ENCODE assay signal across 9 cellular contexts in genomic region chr6:155188707-155189496, GRCh38.
A peak's percentile ranks its signal among the peaks of the same experiment; 100 is the strongest.
DNase-seq lines count a peak whose midpoint lies in the region; ATAC-seq and TF ChIP-seq lines count a peak whose summit lies in the region.
"Had no signal": no experiment of that assay in that cellular context is flagged by ENCODE, and none has a peak within 500 bp of the region (broad histone marks: within the 10 kb centered on the region; RNA-seq: fewer than 3 reads in every experiment).

No MANE protein-coding gene starts in this region.

- H3K36me3 ChIP-seq in OCI-LY3 (replicated peaks; ENCODE audit: low read depth, low read length) (no peaks in the 10 kb centered on the region), duodenal mucosa (ENCODE audit: control insufficient read depth in 1 of 2, insufficient read depth in 2 of 2, low read length in 2 of 2) (peaks cover 0 to 4% of the 10 kb centered on the region in 2 donors), prostate gland (no peaks in the 10 kb centered on the region)

- no peak overlapping the region for H3K27ac ChIP-seq in OCI-LY3 (ENCODE audit: low read length)
- peak overlapping the region; percentile 39 for H3K27ac ChIP-seq in duodenal mucosa (ENCODE audit: low read depth, low read length)
- peak overlapping the region; percentile 65 to 73 for H3K27ac ChIP-seq in prostate gland

- peak overlapping the region; percentile 12; the same call in 1 of the 2 replicates for H3K4me3 ChIP-seq in OCI-LY3 (ENCODE audit: low read length)
- peak overlapping the region in 1 of 2 donors; percentile 28 for H3K4me3 ChIP-seq in duodenal mucosa (ENCODE audit: low read depth in 1 of 2, low read length in 2 of 2)
- no peak overlapping the region for H3K4me3 ChIP-seq in prostate gland

- intact Hi-C loops in prostate gland (cut with DNase I) = no loop called here

- H3K27me3 ChIP-seq in OCI-LY3 (ENCODE audit: low read depth, low read length) (no peaks in the 10 kb centered on the region), duodenal mucosa (ENCODE audit: control insufficient read depth in 1 of 2, insufficient read depth in 2 of 2, low read length in 2 of 2) (no peaks in the 10 kb centered on the region), prostate gland (replicated peaks; ENCODE audit: insufficient read depth) (no peaks in the 10 kb centered on the region)

- peak overlapping the region; percentile 22 for H3K4me2 ChIP-seq in OCI-LY3 (ENCODE audit: low read length)

- H3K4me1 ChIP-seq in OCI-LY3 (ENCODE audit: low read length) (peaks cover 40% of the 10 kb centered on the region), duodenal mucosa (ENCODE audit: control insufficient read depth in 1 of 2, insufficient read depth in 2 of 2, low read length in 2 of 2) (peaks cover 6 to 11% of the 10 kb centered on the region in 2 donors), prostate gland (replicated peaks) (peaks cover 9% of the 10 kb centered on the region)

- ATAC-seq in HG02981 (IDR thresholded peaks at IDR 0.05; ENCODE audit: unreplicated experiment) (no peak), HG03175 (IDR thresholded peaks at IDR 0.05; ENCODE audit: unreplicated experiment) (no peak)

- no peak overlapping the region for H2AFZ ChIP-seq in OCI-LY3 (ENCODE audit: low read depth, low read length)

- no peaks in the 10 kb centered on the region for H4K20me1 ChIP-seq in OCI-LY3 (ENCODE audit: insufficient read depth, low read length)

- TF ChIP-seq CTCF in OCI-LY3 (IDR thresholded peaks at IDR 0.05; ENCODE audit: low read depth, low read length) = no peak
- TF ChIP-seq CTCF in prostate gland (IDR thresholded peaks at IDR 0.05) = no peak

- no peaks in the 10 kb centered on the region for H3K79me2 ChIP-seq in OCI-LY3 (ENCODE audit: low read length)

- no peak for TF ChIP-seq POLR2A in prostate gland (IDR thresholded peaks at IDR 0.05)

- DNase-seq in COLO829 (ENCODE audit: low spot score) (peak; percentile 90), prostate gland (ENCODE audit: low spot score) (no peak), GM19240 (ENCODE audit: insufficient read length, low spot score) (no peak), hippocampal formation (lab: John Stamatoyannopoulos, UW) (no peak)
- DNase-seq: NCI-H82 had no signal

- H3K9ac ChIP-seq in OCI-LY3 (ENCODE audit: low read length) = no peak overlapping the region
- H3K9ac ChIP-seq in duodenal mucosa (ENCODE audit: low read depth in 1 of 2, low read length in 2 of 2) = no peak overlapping the region

- 16% methylated on average over 9 of the region's 9 CpGs for WGBS in prostate gland

- H3K9me3 ChIP-seq in OCI-LY3 (ENCODE audit: insufficient read depth, low read length) (no peaks in the 10 kb centered on the region), duodenal mucosa (ENCODE audit: control insufficient read depth in 1 of 2, low read length in 2 of 2) (no peaks in the 10 kb centered on the region), prostate gland (no peaks in the 10 kb centered on the region)
